Comparison of ENCODE assay signal across 8 cellular contexts in the genomic region with DNA sequence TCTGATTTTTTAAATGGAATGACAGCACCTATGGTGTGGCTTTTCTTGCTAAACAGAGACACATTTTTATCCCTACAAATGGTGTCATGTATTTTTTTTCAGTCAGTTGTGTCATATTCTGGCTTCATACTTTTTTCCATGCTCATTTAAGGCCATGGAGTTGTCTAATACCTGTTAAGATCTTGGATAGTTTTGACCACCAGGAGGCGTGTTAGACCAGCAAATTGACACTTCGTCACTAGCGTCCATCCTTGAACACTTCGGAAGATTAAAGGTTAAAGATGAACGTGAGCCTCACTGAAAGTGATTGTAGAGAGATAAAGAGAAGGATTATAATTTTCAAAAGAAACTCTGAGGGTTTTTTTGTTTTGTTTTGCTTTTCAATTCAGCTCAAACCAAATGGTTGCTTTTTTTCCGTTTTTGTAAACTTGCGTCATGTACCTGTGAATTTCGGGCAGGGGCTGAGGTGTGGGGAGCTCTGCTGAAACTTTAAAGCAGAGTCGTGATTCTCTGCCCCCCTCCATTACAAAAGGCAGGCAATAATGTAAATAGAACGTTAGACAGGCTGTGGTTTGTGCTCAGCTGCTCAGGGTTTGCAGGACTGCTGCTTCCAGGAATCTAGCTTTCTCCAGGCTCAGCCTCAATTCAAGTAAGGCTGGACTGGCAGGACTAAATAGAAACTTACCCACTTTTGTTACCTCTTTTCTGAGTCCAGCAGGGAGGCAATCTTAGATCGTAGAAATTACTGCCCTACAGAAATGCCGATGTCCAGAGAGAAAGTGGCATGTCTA.
DNase-seq lines count a peak whose midpoint lies in the region; ATAC-seq, FAIRE-seq and TF ChIP-seq lines count a peak whose summit lies in the region.

No MANE protein-coding gene starts in this region.

- H3K18ac ChIP-seq in H1 (ENCODE audit: extremely low read depth, low read length) (no peak overlapping the region), mesendoderm (ENCODE audit: low read length) (no peak overlapping the region)

- no peak overlapping the region for H3K4me3 Mint-ChIP-seq in T-helper 17 cell

- H2BK120ac ChIP-seq in H1 (replicated peaks; ENCODE audit: low read depth, low read length), result no peak overlapping the region
- no peak overlapping the region for H2BK120ac ChIP-seq in mesendoderm (ENCODE audit: low read depth, low read length)

- CTCF ChIA-PET in H1 (lab: Charles Lee; ENCODE audit: partially characterized antibody), result interaction anchor here (0.6 to 6.6 kb wide), 43 partner anchors 9 to 1017 kb away, joined by 3 to 140 read pairs (median 4); a partner anchor contains a TSS

- H3K27me3 Mint-ChIP-seq in T-helper 17 cell, result peaks cover 20% of the 10 kb centered on the region

- no peaks in the 10 kb centered on the region for H3K23me2 ChIP-seq in H1 (ENCODE audit: low read depth, low read length)

- H3K56ac ChIP-seq in H1 (replicated peaks; ENCODE audit: insufficient read length, low read depth, low read length) (no peak overlapping the region), mesendoderm (ENCODE audit: low read length) (no peak overlapping the region)

- H3K4ac ChIP-seq in H1 (replicated peaks; ENCODE audit: insufficient read length, low read depth, low read length), result no peak overlapping the region
- H3K4ac ChIP-seq in mesendoderm (ENCODE audit: low read depth, low read length), result no peak overlapping the region

- TF ChIP-seq RAD21 in H1 (IDR thresholded peaks at IDR 0.05 in 1 of 2, conservative IDR thresholded peaks at IDR 0.05 in 1 of 2; ENCODE audit: low read depth in 2 of 2, low read length in 2 of 2), result peak; percentile 96

- H3K79me1 ChIP-seq in H1 (ENCODE audit: low read depth, low read length), result no peaks in the 10 kb centered on the region
- no peaks in the 10 kb centered on the region for H3K79me1 ChIP-seq in mesendoderm (ENCODE audit: low read length)

- 40% methylated on average over 12 of the region's 12 CpGs; no CpG with 5 or more reads in 1 of the 2 experiments for WGBS in H1 (ENCODE audit: extremely low coverage in 1 of 2, insufficient coverage in 1 of 2, insufficient read length in 1 of 2, insufficient replicate concordance in 2 of 2, low coverage in 1 of 2, low lambda C conversion rate in 2 of 2, missing lambda C conversion rate in 1 of 2), 2 experiments
- WGBS in mesendoderm (ENCODE audit: extremely low coverage, insufficient coverage, low lambda C conversion rate), result no CpG with 5 or more reads among the region's 12 CpGs

- TF ChIP-seq EP300 in H1 (IDR thresholded peaks at IDR 0.05; ENCODE audit: borderline replicate concordance in 1 of 2, low read depth in 2 of 2, low read length in 2 of 2), result no peak

- peak; percentile 61; the same call in 2 of the 3 replicates for ATAC-seq in RWPE2 (ENCODE audit: low read depth)
- ATAC-seq in HG03439 (IDR thresholded peaks at IDR 0.05; ENCODE audit: unreplicated experiment), result no peak
- ATAC-seq in T-helper 17 cell, result no peak

- no peaks in the 10 kb centered on the region for H3K4me1 Mint-ChIP-seq in T-helper 17 cell

- TF ChIP-seq POLR2A in GM12892 (IDR thresholded peaks at IDR 0.05; ENCODE audit: low read depth, low read length) (no peak), H1 (IDR thresholded peaks at IDR 0.05; ENCODE audit: control extremely low read depth in 1 of 2, low read depth in 2 of 2, low read length in 2 of 2) (no peak)

- no peak overlapping the region for H4K8ac ChIP-seq in H1 (ENCODE audit: extremely low read depth, insufficient read depth, low read length)
- no peak overlapping the region for H4K8ac ChIP-seq in mesendoderm (ENCODE audit: low read depth, low read length)

- H4K20me1 ChIP-seq in H1 (replicated peaks in 1 of 2; ENCODE audit: control insufficient read depth in 1 of 2, insufficient read depth in 2 of 2, low read length in 2 of 2), result no peaks in the 10 kb centered on the region

- H3K36me3 Mint-ChIP-seq in T-helper 17 cell (ENCODE audit: low read depth), result no peaks in the 10 kb centered on the region

- no peak overlapping the region for H2AK5ac ChIP-seq in H1 (ENCODE audit: low read depth, low read length)
- H2AK5ac ChIP-seq in mesendoderm (ENCODE audit: low read length), result no peak overlapping the region

- no peak overlapping the region for H3K27ac Mint-ChIP-seq in T-helper 17 cell

- no peak overlapping the region for H3K23ac ChIP-seq in H1 (ENCODE audit: insufficient read length)
- H3K23ac ChIP-seq in mesendoderm (ENCODE audit: low read length), result no peak overlapping the region

- POLR2A ChIA-PET in H1 (lab: Charles Lee; ENCODE audit: partially characterized antibody), result interaction anchor here (1.3 kb wide), 1 partner anchor 346 kb away, joined by 4 read pairs; no protein-coding TSS in a partner anchor

- TF ChIP-seq CTCF in BE2C (IDR thresholded peaks at IDR 0.05; ENCODE audit: low read depth, low read length) (peak; percentile 81), RWPE2 (IDR thresholded peaks at IDR 0.05; ENCODE audit: poor library complexity, severe bottlenecking) (peak; percentile 95), H1 (IDR thresholded peaks at IDR 0.05; ENCODE audit: control extremely low read depth in 1 of 3, insufficient read depth in 1 of 3, low read depth in 1 of 3, low read length in 3 of 3) (peak in 2 of 3 experiments; percentile 75 to 80; a peak in 3 of 4 replicates)

- no peak overlapping the region for H4K91ac ChIP-seq in H1 (replicated peaks; ENCODE audit: insufficient read length, low read length)

- no peak overlapping the region for H4K5ac ChIP-seq in H1 (ENCODE audit: insufficient read length, low read depth, low read length)
- no peak overlapping the region for H4K5ac ChIP-seq in mesendoderm (ENCODE audit: low read length)

- H3K4me3 ChIP-seq in BE2C (ENCODE audit: low read depth, low read length) (no peak overlapping the region), RWPE2 (ENCODE audit: severe bottlenecking) (no peak overlapping the region), H1 (ENCODE audit: extremely low read depth in 1 of 4, insufficient read depth in 2 of 4, low read depth in 3 of 4, low read length in 4 of 4) (no peak overlapping the region), mesendoderm (ENCODE audit: low read length) (no peak overlapping the region)

- H3K36me3 ChIP-seq in BE2C, result no peaks in the 10 kb centered on the region
- no peaks in the 10 kb centered on the region for H3K36me3 ChIP-seq in RWPE2 (ENCODE audit: low read depth)
- no peaks in the 10 kb centered on the region for H3K36me3 ChIP-seq in H1 (ENCODE audit: control insufficient read depth in 2 of 4, insufficient read depth in 4 of 4, low read length in 3 of 4)
- no peaks in the 10 kb centered on the region for H3K36me3 ChIP-seq in mesendoderm (ENCODE audit: control insufficient read depth, insufficient read depth, low read length)

- H3K9ac ChIP-seq in H1 (replicated peaks in 1 of 4; ENCODE audit: extremely low read depth in 1 of 4, low read depth in 3 of 4, low read length in 3 of 4), result no peak overlapping the region
- no peak overlapping the region for H3K9ac ChIP-seq in mesendoderm (ENCODE audit: low read length)

- H2BK20ac ChIP-seq in H1 (ENCODE audit: low read length), result no peak overlapping the region

- no peaks in the 10 kb centered on the region for H3K79me2 ChIP-seq in H1 (ENCODE audit: control insufficient read depth in 1 of 2, insufficient read depth in 2 of 2, low read length in 2 of 2)
- no peaks in the 10 kb centered on the region for H3K79me2 ChIP-seq in mesendoderm (ENCODE audit: control insufficient read depth, insufficient read depth, low read length)

- H3K27ac ChIP-seq in RWPE2 (ENCODE audit: poor library complexity, severe bottlenecking) (peak overlapping the region; percentile 80), H1 (ENCODE audit: low read depth, low read length) (no peak overlapping the region), mesendoderm (ENCODE audit: low read depth, low read length) (no peak overlapping the region)

- H3K4me1 ChIP-seq in BE2C (no peaks in the 10 kb centered on the region), RWPE2 (ENCODE audit: insufficient read depth, poor library complexity, severe bottlenecking) (peaks cover 31% of the 10 kb centered on the region), H1 (replicated peaks in 1 of 4; ENCODE audit: control insufficient read depth in 3 of 4, insufficient read depth in 4 of 4, low read length in 3 of 4) (no peaks in the 10 kb centered on the region), mesendoderm (ENCODE audit: control insufficient read depth, low read depth, low read length) (no peaks in the 10 kb centered on the region)

- H2BK5ac ChIP-seq in H1 (ENCODE audit: low read depth, low read length) (no peak overlapping the region), mesendoderm (ENCODE audit: low read length) (no peak overlapping the region)

- DNase-seq in BE2C, result peak; percentile 55
- DNase-seq in GM12892 (ENCODE audit: insufficient read length), result no peak
- DNase-seq in NCI-H1048 (lab: John Stamatoyannopoulos, UW), result peak; percentile 9
- DNase-seq in RWPE2 (ENCODE audit: low spot score), result no peak
- DNase-seq in H1 (ENCODE audit: low read depth in 1 of 2, low spot score in 2 of 2), result peak; percentile 17 to 57
- DNase-seq in mesendoderm, result peak; percentile 68
- DNase-seq in T-helper 17 cell, result no peak

- H2BK12ac ChIP-seq in H1 (ENCODE audit: low read depth, low read length), result no peak overlapping the region

- peak; percentile 79 for FAIRE-seq in GM12892 (lab: Jason Lieb, UNC)
- peak; percentile 97 for FAIRE-seq in H1 (lab: Jason Lieb, UNC)

- no peak overlapping the region for H3K4me2 ChIP-seq in H1 (ENCODE audit: insufficient read depth in 1 of 2, low read depth in 2 of 2, low read length in 2 of 2)
- no peak overlapping the region for H3K4me2 ChIP-seq in mesendoderm (ENCODE audit: low read length)

- no peaks in the 10 kb centered on the region for H3K27me3 ChIP-seq in BE2C
- no peaks in the 10 kb centered on the region for H3K27me3 ChIP-seq in RWPE2 (ENCODE audit: insufficient read depth, poor library complexity, severe bottlenecking)
- peaks cover 0 to 7% (median 0%) of the 10 kb centered on the region in 4 experiments; a peak in 2 of 7 replicates for H3K27me3 ChIP-seq in H1 (replicated peaks in 1 of 4; ENCODE audit: control insufficient read depth in 3 of 4, extremely low read depth in 1 of 4, insufficient read depth in 3 of 4, low read length in 3 of 4)
- H3K27me3 ChIP-seq in mesendoderm (ENCODE audit: insufficient read depth, low read length, poor library complexity), result no peaks in the 10 kb centered on the region

- no peak overlapping the region for H2BK15ac ChIP-seq in H1 (ENCODE audit: low read length)
- no peak overlapping the region for H2BK15ac ChIP-seq in mesendoderm (replicated peaks; ENCODE audit: low read depth)

- no peak overlapping the region for H2AFZ ChIP-seq in H1 (ENCODE audit: low read length)

- no peak overlapping the region for H3K14ac ChIP-seq in H1 (ENCODE audit: insufficient read length)

- no peaks in the 10 kb centered on the region; the same call in 1 of the 2 replicates for H3K9me3 ChIP-seq in BE2C
- no peaks in the 10 kb centered on the region for H3K9me3 ChIP-seq in RWPE2 (ENCODE audit: severe bottlenecking)
- H3K9me3 ChIP-seq in H1 (ENCODE audit: insufficient read depth in 2 of 2, low read depth in 1 of 2, low read length in 1 of 2), result no peaks in the 10 kb centered on the region
- no peaks in the 10 kb centered on the region for H3K9me3 ChIP-seq in T-helper 17 cell (ENCODE audit: control insufficient read depth, low read length, poor library complexity, severe bottlenecking)

TF ChIP-seq in H1, 55 proteins besides CTCF, POLR2A, EP300 and RAD21 (continues in another document):
- TF ChIP-seq NRF1 (IDR thresholded peaks at IDR 0.05; ENCODE audit: low read depth, low read length), result no peak
- no peak for TF ChIP-seq GABPA (IDR thresholded peaks at IDR 0.05; ENCODE audit: borderline replicate concordance, insufficient read depth, low read length)

Comparison
In these comparisons a context has a peak if more than half of its experiments do, and no peak if none do; other contexts are left out.
1. DNase-seq: peak in BE2C (single experiment), NCI-H1048 (single experiment), H1 (2 of 2) and mesendoderm (single experiment); none in GM12892 (single experiment), RWPE2 (single experiment) and T-helper 17 cell (0 of 3).
2. Peak in every context shown above with its lines, with median percentiles within 50 percentile points of each other: CTCF ChIP-seq.